9 cellular contexts compared by ENCODE assay signal in genomic region chr19:4063369-4064072, GRCh38. TPM values are rescaled to one million over a fixed set of nuclear protein-coding genes. Genes with fewer than 3 reads are reported as not detected.
A peak's percentile ranks its signal among the peaks of the same experiment; 100 is the strongest.
DNase-seq lines count a peak whose midpoint lies in the region; ATAC-seq and TF ChIP-seq lines count a peak whose summit lies in the region.
"Had no signal": no experiment of that assay in that cellular context is flagged by ENCODE, and none has a peak within 500 bp of the region (broad histone marks: within the 10 kb centered on the region; RNA-seq: fewer than 3 reads in every experiment).

No MANE protein-coding gene starts in this region.

- H3K23ac ChIP-seq in mesendoderm (ENCODE audit: low read length): peak overlapping the region; percentile 89

- in situ Hi-C loops in brain microvascular endothelial cell (cut with HindIII; ENCODE audit: low pct_ligation_motif_present, low sequenced_read_pairs): no loop called here

- TF ChIP-seq CTCF in heart right ventricle (IDR thresholded peaks at IDR 0.05): peak in 3 of 9 donors; percentile 12 to 24 (median 19)
- TF ChIP-seq CTCF in brain microvascular endothelial cell (IDR thresholded peaks at IDR 0.05; ENCODE audit: low read depth, low read length, missing control alignments): peak; percentile 28

- H3K4me3 ChIP-seq in heart right ventricle (peak overlapping the region; percentile 70 to 97 (median 88)), brain microvascular endothelial cell (ENCODE audit: low read depth, low read length) (peak overlapping the region; percentile 78), mesendoderm (ENCODE audit: low read length) (peak overlapping the region; percentile 74)

- H3K4me1 ChIP-seq in heart right ventricle: peaks cover 54 to 75% (median 69%) of the 10 kb centered on the region in 9 donors
- no peaks in the 10 kb centered on the region for H3K4me1 ChIP-seq in mesendoderm (ENCODE audit: control insufficient read depth, low read depth, low read length)

- no peak overlapping the region for H2AK5ac ChIP-seq in mesendoderm (ENCODE audit: low read length)

- peak overlapping the region; percentile 97 for H3K56ac ChIP-seq in mesendoderm (ENCODE audit: low read length)

- no peak overlapping the region for H4K8ac ChIP-seq in mesendoderm (ENCODE audit: low read depth, low read length)

- H3K36me3 ChIP-seq in heart right ventricle (peaks cover 0 to 19% (median 0%) of the 10 kb centered on the region in 9 donors), brain microvascular endothelial cell (replicated peaks) (peaks cover 20% of the 10 kb centered on the region), mesendoderm (ENCODE audit: control insufficient read depth, insufficient read depth, low read length) (peaks cover 1% of the 10 kb centered on the region)

- peaks cover 14% of the 10 kb centered on the region for H3K79me1 ChIP-seq in mesendoderm (ENCODE audit: low read length)

- peak overlapping the region; percentile 92 for H3K9ac ChIP-seq in mesendoderm (ENCODE audit: low read length)

- H3K27me3 ChIP-seq in heart right ventricle (no peaks in the 10 kb centered on the region), brain microvascular endothelial cell (replicated peaks) (no peaks in the 10 kb centered on the region), mesendoderm (ENCODE audit: insufficient read depth, low read length, poor library complexity) (peaks cover 6% of the 10 kb centered on the region)

- no peaks in the 10 kb centered on the region for H3K9me3 ChIP-seq in heart right ventricle

- H3K27ac ChIP-seq in heart right ventricle (peak overlapping the region; percentile 93 to 99 (median 98)), brain microvascular endothelial cell (no peak overlapping the region), mesendoderm (ENCODE audit: low read depth, low read length) (no peak overlapping the region)

- H3K79me2 ChIP-seq in mesendoderm (ENCODE audit: control insufficient read depth, insufficient read depth, low read length): peaks cover 64% of the 10 kb centered on the region

- peak overlapping the region; percentile 75 for H3K4me2 ChIP-seq in mesendoderm (ENCODE audit: low read length)

- 39 to 48% methylated on average over 24 of the region's 24 CpGs for WGBS in heart right ventricle, 2 donors
- WGBS in mesendoderm (ENCODE audit: extremely low coverage, insufficient coverage, low lambda C conversion rate): no CpG with 5 or more reads among the region's 24 CpGs

- ATAC-seq in heart right ventricle (no peak), GM18861 (IDR thresholded peaks at IDR 0.05; ENCODE audit: unreplicated experiment) (no peak), GM18511 (IDR thresholded peaks at IDR 0.05; ENCODE audit: unreplicated experiment) (no peak)

- H4K5ac ChIP-seq in mesendoderm (ENCODE audit: low read length): no peak overlapping the region

- no peak overlapping the region for H2BK15ac ChIP-seq in mesendoderm (replicated peaks; ENCODE audit: low read depth)

- intact Hi-C loops in heart right ventricle (cut with DNase I): loop anchor here in 3 of 10 donors (5.0 to 10.0 kb wide), 3 partner anchors 46 to 76 kb away; partner anchors contain the start of genes EEF2 (in 1 of the 3) and PIAS4 (in 1 of the 3)
- intact Hi-C loops in cardiac septum (cut with DNase I): loop anchor here (5.0 kb wide), 1 partner anchor 56 kb away; the partner anchor contains the start of gene PIAS4

- DNase-seq in heart right ventricle (no peak), cardiac septum (ENCODE audit: low spot score) (no peak), brain microvascular endothelial cell (no peak), mesendoderm (peak; percentile 67), H4 (ENCODE audit: low spot score) (no peak)
- DNase-seq in activated CD8-positive, alpha-beta memory T cell treated with anti-CD3 and anti-CD28 coated beads, Interleukin-2, amount 50 U/mL, for 4 hours: no peak
- DNase-seq: activated gamma-delta T cell had no signal

- H2BK120ac ChIP-seq in mesendoderm (ENCODE audit: low read depth, low read length): no peak overlapping the region

- H2BK5ac ChIP-seq in mesendoderm (ENCODE audit: low read length): no peak overlapping the region

- H3K4ac ChIP-seq in mesendoderm (ENCODE audit: low read depth, low read length): no peak overlapping the region

- no peak overlapping the region for H3K18ac ChIP-seq in mesendoderm (ENCODE audit: low read length)

RNA-seq across cellular contexts. Expression of gene ZBTB7A, which starts 3.2 kb away (rescaled TPM):
- total RNA-seq in heart right ventricle (10 to 100 TPM; 20.3 to 40.5 (median 26.3) TPM), cardiac septum (29.9 TPM)
- 10 to 100 TPM in 1 of 2 donors, 1 to 10 TPM in 1; 9.6 to 13.2 TPM for polyA plus RNA-seq in heart right ventricle
- 8.8 TPM for polyA plus RNA-seq in mesendoderm (2013, experiment 1 of 2)
- polyA plus RNA-seq in mesendoderm (2013, experiment 2 of 2): 8.8 TPM
- 2.5 and 5.0 TPM in 2 replicates for total RNA-seq in H4 (2014; rRNA removed; shearing (Covaris generic))

RNA-seq across cellular contexts. Expression of gene PIAS4, which starts 56.0 kb away (rescaled TPM):
- 10 to 100 TPM; 11.5 to 22.8 (median 14.3) TPM for total RNA-seq in heart right ventricle
- polyA plus RNA-seq in heart right ventricle: 10 to 100 TPM in 1 of 2 donors, 1 to 10 TPM in 1; 8.5 to 10.5 TPM
- 18.4 TPM for total RNA-seq in cardiac septum
- 63.4 TPM for polyA plus RNA-seq in mesendoderm (2013, experiment 1 of 2)
- 63.3 TPM for polyA plus RNA-seq in mesendoderm (2013, experiment 2 of 2)
- 5.7 and 9.9 TPM in 2 replicates for total RNA-seq in H4 (2014; rRNA removed; shearing (Covaris generic))

Comparison
In these comparisons a context has a peak if more than half of its experiments do, and no peak if none do; other contexts are left out.
1. H3K27ac ChIP-seq: peak in heart right ventricle (10 of 10); none in brain microvascular endothelial cell (single experiment) and mesendoderm (single experiment).
2. Peak in every context shown above with its lines, with median percentiles within 50 percentile points of each other: H3K4me3 ChIP-seq.